Comparison of ENCODE assay signal across 19 cellular contexts in the genomic region with DNA sequence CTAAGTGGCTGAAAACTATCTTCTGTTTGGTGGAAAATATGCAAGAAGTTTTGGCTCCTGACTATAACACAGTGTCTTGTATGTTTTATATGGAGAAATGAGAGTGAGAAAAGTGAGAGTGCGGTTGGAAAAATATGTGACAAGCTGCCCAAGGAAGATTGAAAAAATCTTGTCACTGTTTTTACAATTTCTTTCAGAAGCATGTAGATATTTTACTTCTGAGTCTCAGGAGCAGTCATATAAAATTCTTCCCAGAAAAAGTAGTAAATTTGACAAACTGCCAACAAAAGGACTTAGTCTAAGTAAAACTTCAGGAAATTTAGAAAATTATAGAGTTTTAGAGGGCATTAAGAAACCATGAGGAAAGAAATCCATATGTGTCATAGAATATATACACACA. TPM values are rescaled to one million over a fixed set of nuclear protein-coding genes. Genes with fewer than 3 reads are reported as not detected.
A peak's percentile ranks its signal among the peaks of the same experiment; 100 is the strongest.
DNase-seq lines count a peak whose midpoint lies in the region; ATAC-seq and TF ChIP-seq lines count a peak whose summit lies in the region.
"Had no signal": no experiment of that assay in that cellular context is flagged by ENCODE, and none has a peak within 500 bp of the region (broad histone marks: within the 10 kb centered on the region; RNA-seq: fewer than 3 reads in every experiment).

No MANE protein-coding gene starts in this region.

- no peak overlapping the region for H3K4me2 ChIP-seq in IMR-90 (ENCODE audit: low read depth, low read length)
- H3K4me2 ChIP-seq: A549, SK-N-SH had no signal

- no peak overlapping the region for H2AK5ac ChIP-seq in IMR-90 (ENCODE audit: low read depth, low read length)

- H2AFZ ChIP-seq in IMR-90 (replicated peaks; ENCODE audit: low read length, poor library complexity) = no peak overlapping the region

- no peaks in the 10 kb centered on the region for H3K79me1 ChIP-seq in IMR-90 (ENCODE audit: low read depth in 1 of 2, low read length in 2 of 2)

- no peak overlapping the region for H3K9ac ChIP-seq in IMR-90 (ENCODE audit: low read depth, low read length)
- H3K9ac ChIP-seq: SK-N-SH had no signal

- H3K14ac ChIP-seq in IMR-90 (replicated peaks; ENCODE audit: low read depth, low read length) = no peak overlapping the region

- peaks cover 6% of the 10 kb centered on the region for H3K4me1 ChIP-seq in IMR-90 (ENCODE audit: control insufficient read depth, insufficient read depth, low read length)
- no peaks in the 10 kb centered on the region for H3K4me1 ChIP-seq in effector memory CD4-positive, alpha-beta T cell (ENCODE audit: control insufficient read depth, insufficient read depth, low read length, poor library complexity, severe bottlenecking)

- H4K8ac ChIP-seq in IMR-90 (ENCODE audit: low read depth in 2 of 2, low read length in 2 of 2) = no peak overlapping the region

- peak; percentile 72 for DNase-seq in AG10803 (ENCODE audit: low read depth)
- peak; percentile 4 for DNase-seq in IMR-90
- peak; percentile 20 for DNase-seq in dedifferentiated amniotic fluid mesenchymal stem cell (ENCODE audit: extremely low spot score)
- DNase-seq in skeletal muscle cell (ENCODE audit: low read depth) = peak; percentile 5
- no peak for DNase-seq in effector memory CD4-positive, alpha-beta T cell
- DNase-seq in T-helper 2 cell = no peak
- DNase-seq: AML-193, COR-L47, NCI-H1105, NCI-H1694, NCI-H2107, NCI-H2227 treated with DMSO at 0.1 percent for 48 hours, NCI-H524, Peyer's patch, SK-N-SH had no signal

- H3K4ac ChIP-seq in IMR-90 (ENCODE audit: low read depth, low read length) = no peak overlapping the region

- ATAC-seq in IMR-90 (ENCODE audit: low read depth) (no peak), HG02840 (IDR thresholded peaks at IDR 0.05; ENCODE audit: low FRiP score, unreplicated experiment) (no peak)
- ATAC-seq: A549, HCT116, Right ventricle myocardium inferior had no signal

- H2BK5ac ChIP-seq in IMR-90 (ENCODE audit: low read depth, low read length, poor library complexity, severe bottlenecking) = no peak overlapping the region

- no peak overlapping the region for H3K18ac ChIP-seq in IMR-90 (ENCODE audit: low read depth, low read length)

- dilution Hi-C loops in IMR-90 (cut with HindIII; ENCODE audit: low sequenced_read_pairs, unreplicated experiment) = no loop called here

- no peak for TF ChIP-seq POLR2A in IMR-90 (IDR thresholded peaks at IDR 0.05; ENCODE audit: low read depth, low read length)

- H3K27ac ChIP-seq in IMR-90 (ENCODE audit: insufficient read depth, low read length) = no peak overlapping the region
- H3K27ac ChIP-seq in effector memory CD4-positive, alpha-beta T cell (ENCODE audit: insufficient read depth, low read length, poor library complexity, severe bottlenecking) = no peak overlapping the region
- H3K27ac ChIP-seq: A549, Peyer's patch had no signal

- TF ChIP-seq RAD21 in IMR-90 (IDR thresholded peaks at IDR 0.05; ENCODE audit: low read length) = no peak

- in situ Hi-C loops in IMR-90 (cut with MboI; ENCODE audit: low sequenced_read_pairs) = no loop called here

- WGBS in IMR-90 (ENCODE audit: extremely low coverage in 2 of 2, insufficient read length in 1 of 2), 2 experiments = no CpG with 5 or more reads among the region's 1 CpG

- BruUV-seq in IMR-90 (replicated peaks; lab: Mats Ljungman, UMichigan) = no TSS peak

- POLR2A ChIA-PET in IMR-90 (lab: Charles Lee; ENCODE audit: unreplicated experiment) = no interaction called here

- H4K91ac ChIP-seq in IMR-90 (ENCODE audit: insufficient read depth, low read depth, low read length) = no peak overlapping the region

- intact Hi-C loops in IMR-90 (cut with micrococcal nuclease) = no loop called here

- H3K27me3 ChIP-seq in IMR-90 (ENCODE audit: control insufficient read depth, insufficient read depth, low read length) = no peaks in the 10 kb centered on the region
- H3K27me3 ChIP-seq in effector memory CD4-positive, alpha-beta T cell (replicated peaks; ENCODE audit: control insufficient read depth, insufficient read depth, low read length, poor library complexity, severe bottlenecking) = no peaks in the 10 kb centered on the region
- H3K27me3 ChIP-seq: Peyer's patch had no signal

- no peak overlapping the region for H3K56ac ChIP-seq in IMR-90 (ENCODE audit: extremely low read depth, insufficient read depth, low read length)

- H2AK9ac ChIP-seq in IMR-90 (replicated peaks; ENCODE audit: low read depth, low read length, poor library complexity) = no peak overlapping the region

- peaks cover 3% of the 10 kb centered on the region for H3K9me1 ChIP-seq in IMR-90 (ENCODE audit: insufficient read depth, low read length)

- CTCF ChIA-PET in IMR-90 (lab: Yijun Ruan, JAX) = no interaction called here

- H3K9me3 ChIP-seq in IMR-90 (ENCODE audit: control insufficient read depth, insufficient read depth, low read length) = no peaks in the 10 kb centered on the region
- H3K9me3 ChIP-seq in effector memory CD4-positive, alpha-beta T cell (ENCODE audit: control insufficient read depth, low read length) = no peaks in the 10 kb centered on the region

- H2BK120ac ChIP-seq in IMR-90 (ENCODE audit: low read depth, low read length) = no peak overlapping the region

- H3K4me3 ChIP-seq in AG10803 (ENCODE audit: low read length) = no peak overlapping the region
- H3K4me3 ChIP-seq in IMR-90 (ENCODE audit: insufficient read depth, low read depth, low read length) = no peak overlapping the region
- H3K4me3 ChIP-seq in skeletal muscle cell (ENCODE audit: low read depth, low read length) = no peak overlapping the region
- no peak overlapping the region for H3K4me3 ChIP-seq in effector memory CD4-positive, alpha-beta T cell (ENCODE audit: insufficient read depth, low read depth, low read length, poor library complexity, severe bottlenecking)
- H3K4me3 ChIP-seq: A549, Peyer's patch had no signal

- H2BK20ac ChIP-seq in IMR-90 (ENCODE audit: low read depth, low read length) = no peak overlapping the region

- H4K5ac ChIP-seq in IMR-90 (ENCODE audit: low read depth, low read length) = no peak overlapping the region

- H2BK15ac ChIP-seq in IMR-90 (ENCODE audit: low read depth, low read length) = no peak overlapping the region

- no peaks in the 10 kb centered on the region for H4K20me1 ChIP-seq in IMR-90 (ENCODE audit: insufficient read depth, low read length)

- no peak overlapping the region for H3K23ac ChIP-seq in IMR-90 (ENCODE audit: low read depth, low read length)

- H3K36me3 ChIP-seq in IMR-90 (ENCODE audit: control insufficient read depth, insufficient read depth, low read length) = no peaks in the 10 kb centered on the region
- no peaks in the 10 kb centered on the region for H3K36me3 ChIP-seq in effector memory CD4-positive, alpha-beta T cell (ENCODE audit: control insufficient read depth, insufficient read depth, low read length)
- H3K36me3 ChIP-seq: Peyer's patch had no signal

- TF ChIP-seq CTCF in AG10803 (conservative IDR thresholded peaks at IDR 0.05; ENCODE audit: low read length) = no peak
- no peak for TF ChIP-seq CTCF in IMR-90 (conservative IDR thresholded peaks at IDR 0.05; ENCODE audit: low read depth, low read length)

TF ChIP-seq in IMR-90, 13 proteins besides CTCF, POLR2A, EP300 and RAD21:
- TF ChIP-seq FOS (IDR thresholded peaks at IDR 0.05; ENCODE audit: low read depth, low read length) (no peak), BHLHE40 (IDR thresholded peaks at IDR 0.05; ENCODE audit: low read depth, low read length) (no peak), NFE2L2 (IDR thresholded peaks at IDR 0.05; ENCODE audit: low read depth, low read length) (no peak), CHD1 (IDR thresholded peaks at IDR 0.05; ENCODE audit: low read depth, low read length) (no peak), MAFK (IDR thresholded peaks at IDR 0.05; ENCODE audit: low read depth, low read length) (no peak)
- TF ChIP-seq, protein P1, sequence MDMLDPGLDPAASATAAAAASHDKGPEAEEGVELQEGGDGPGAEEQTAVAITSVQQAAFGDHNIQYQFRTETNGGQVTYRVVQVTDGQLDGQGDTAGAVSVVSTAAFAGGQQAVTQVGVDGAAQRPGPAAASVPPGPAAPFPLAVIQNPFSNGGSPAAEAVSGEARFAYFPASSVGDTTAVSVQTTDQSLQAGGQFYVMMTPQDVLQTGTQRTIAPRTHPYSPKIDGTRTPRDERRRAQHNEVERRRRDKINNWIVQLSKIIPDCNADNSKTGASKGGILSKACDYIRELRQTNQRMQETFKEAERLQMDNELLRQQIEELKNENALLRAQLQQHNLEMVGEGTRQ (IDR thresholded peaks at IDR 0.05; ENCODE audit: low read depth, low read length) = no peak

RNA-seq across cellular contexts. Expression of a gene that starts 19.4 kb away (rescaled TPM):
- 16.0 and 17.8 TPM in 2 replicates for total RNA-seq in IMR-90 (2012; rRNA removed)
- 5.1 and 5.8 TPM in 2 replicates for polyA plus RNA-seq in IMR-90 (2012; rRNA removed)
- polyA plus RNA-seq in IMR-90 (2012; cell fraction: cytosol; rRNA removed) = 1.4 and 2.4 TPM in 2 replicates
- 0.87 and 3.2 TPM in 2 replicates for polyA plus RNA-seq in IMR-90 (2012; cell fraction: nucleus; rRNA removed; ENCODE audit: low replicate concordance)

Comparison
In these comparisons a context has a peak if more than half of its experiments do, and no peak if none do; other contexts are left out.
1. DNase-seq: peak in AG10803 (single experiment), IMR-90 (single experiment), dedifferentiated amniotic fluid mesenchymal stem cell (single experiment) and skeletal muscle cell (single experiment); none in effector memory CD4-positive, alpha-beta T cell (0 of 3) and T-helper 2 cell (0 of 5).